In the genomic region with DNA sequence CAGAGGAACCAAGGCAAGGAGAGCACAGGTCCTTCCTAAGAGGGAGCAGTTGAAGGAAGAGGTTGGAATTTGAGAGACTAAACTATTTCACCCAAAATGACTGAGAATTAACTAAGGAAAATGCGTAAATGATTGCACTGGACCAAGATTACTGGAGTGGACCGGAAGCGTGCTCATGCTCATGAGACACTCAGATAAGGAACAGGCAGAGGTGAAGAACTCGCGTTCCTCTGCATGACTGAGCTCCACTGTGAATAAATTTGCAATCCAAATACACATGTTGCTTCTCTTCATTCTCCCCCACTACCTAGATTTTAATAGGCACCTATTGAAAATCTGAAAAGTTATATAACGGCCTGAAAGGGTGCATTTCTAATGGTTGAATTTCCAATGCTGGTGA, we compare ENCODE assay signal across 20 cellular contexts.
DNase-seq lines count a peak whose midpoint lies in the region; FAIRE-seq and TF ChIP-seq lines count a peak whose summit lies in the region.
"Had no signal": no experiment of that assay in that cellular context is flagged by ENCODE, and none has a peak within 500 bp of the region (broad histone marks: within the 10 kb centered on the region; RNA-seq: fewer than 3 reads in every experiment).

No MANE protein-coding gene starts in this region.

- no peak for TF ChIP-seq EP300 in tibial nerve (IDR thresholded peaks at IDR 0.05)

- H3K36me3 ChIP-seq in thyroid gland (no peaks in the 10 kb centered on the region), tibial nerve (no peaks in the 10 kb centered on the region), kidney (ENCODE audit: control insufficient read depth in 1 of 2, insufficient read depth in 2 of 2, low read length in 2 of 2) (no peaks in the 10 kb centered on the region)
- H3K36me3 ChIP-seq: BE2C, Peyer's patch, SJSA1 had no signal

- in situ Hi-C loops in KBM-7 (cut with MboI; ENCODE audit: low pct_unique_long_range_greater_than_20kb, low sequenced_read_pairs), result no loop called here

- TF ChIP-seq CTCF in fibroblast of the aortic adventitia (IDR thresholded peaks at IDR 0.05; ENCODE audit: insufficient read depth, low read length), result no peak
- no peak for TF ChIP-seq CTCF in thyroid gland (IDR thresholded peaks at IDR 0.05)
- no peak for TF ChIP-seq CTCF in tibial nerve (IDR thresholded peaks at IDR 0.05)
- TF ChIP-seq CTCF in kidney (IDR thresholded peaks at IDR 0.05; ENCODE audit: borderline replicate concordance, extremely low read depth, insufficient read depth), result no peak

- WGBS in thyroid gland, 2 donors, result 47 to 52% methylated on average over 6 of the region's 6 CpGs
- WGBS in tibial nerve, 2 donors, result 93 to 94% methylated on average over 6 of the region's 6 CpGs

- H3K9me3 ChIP-seq in thyroid gland, result no peaks in the 10 kb centered on the region
- no peaks in the 10 kb centered on the region for H3K9me3 ChIP-seq in tibial nerve
- H3K9me3 ChIP-seq in kidney (ENCODE audit: control insufficient read depth in 1 of 2, low read length in 2 of 2), result no peaks in the 10 kb centered on the region
- H3K9me3 ChIP-seq: A549, BE2C, Peyer's patch, SJSA1 had no signal

- DNase-seq in GM12892 (ENCODE audit: insufficient read length) (no peak), RCC 7860 (ENCODE audit: low spot score) (peak; percentile 30), fibroblast of the aortic adventitia (ENCODE audit: low read depth) (peak; percentile 19), thyroid gland (peak; percentile 11 to 16), tibial nerve (ENCODE audit: low spot score in 2 of 2) (no peak), KBM-7 (no peak), kidney (no peak)
- DNase-seq: BE2C; CD4-positive, CD25-positive, alpha-beta regulatory T cell; DMS79 treated with DMSO at 0.1 percent for 48 hours; HCEC 1CT; NCI-H1105; NCI-H1694; NCI-H446; NCI-H69; Peyer's patch; T-helper 1 cell had no signal

- no peaks in the 10 kb centered on the region for H3K4me1 ChIP-seq in thyroid gland
- peaks cover 0 to 3% (median 0%) of the 10 kb centered on the region in 4 donors for H3K4me1 ChIP-seq in tibial nerve
- no peaks in the 10 kb centered on the region for H3K4me1 ChIP-seq in kidney (ENCODE audit: control insufficient read depth in 1 of 2, insufficient read depth in 1 of 2, low read depth in 1 of 2, low read length in 2 of 2)
- H3K4me1 ChIP-seq: BE2C, Peyer's patch had no signal

- TF ChIP-seq POLR2A in GM12892 (IDR thresholded peaks at IDR 0.05; ENCODE audit: low read depth, low read length) (no peak), thyroid gland (IDR thresholded peaks at IDR 0.05) (no peak), tibial nerve (IDR thresholded peaks at IDR 0.05) (no peak)

- intact Hi-C loops in thyroid gland (cut with DNase I) (no loop called here), kidney (cut with DNase I) (no loop called here)

- H3K27ac ChIP-seq in thyroid gland (no peak overlapping the region), tibial nerve (no peak overlapping the region), kidney (ENCODE audit: low read depth in 2 of 2, low read length in 2 of 2) (no peak overlapping the region)
- H3K27ac ChIP-seq: A549, KMS-11, Peyer's patch, SJSA1 had no signal

- FAIRE-seq in GM12892 (lab: Jason Lieb, UNC) (peak; percentile 36), RCC 7860 (lab: Jason Lieb, UNC) (no peak), kidney (lab: Jason Lieb, UNC) (no peak)
- FAIRE-seq: A549 had no signal

- no peak overlapping the region for H3K9ac ChIP-seq in kidney (ENCODE audit: low read length in 2 of 2)
- H3K9ac ChIP-seq: KMS-11 had no signal

- H3K27me3 ChIP-seq in thyroid gland, result no peaks in the 10 kb centered on the region
- peaks cover 0 to 4% of the 10 kb centered on the region in 2 donors for H3K27me3 ChIP-seq in tibial nerve
- H3K27me3 ChIP-seq: Peyer's patch, SJSA1 had no signal

- H3K4me3 ChIP-seq in fibroblast of the aortic adventitia (ENCODE audit: low read depth, low read length) (no peak overlapping the region), thyroid gland (replicated peaks in 1 of 3) (no peak overlapping the region), tibial nerve (no peak overlapping the region), kidney (ENCODE audit: low read length in 2 of 2) (no peak overlapping the region)
- H3K4me3 ChIP-seq: A549, Peyer's patch, SJSA1 had no signal

Comparison
In these comparisons a context has a peak if more than half of its experiments do, and no peak if none do; other contexts are left out.
1. DNase-seq: peak in RCC 7860 (single experiment), fibroblast of the aortic adventitia (single experiment) and thyroid gland (2 of 2); none in GM12892 (single experiment), tibial nerve (0 of 2), KBM-7 (single experiment) and kidney (single experiment).